21 cellular contexts compared by ENCODE assay signal in genomic region chr7:20793258-20793657, GRCh38. TPM values are rescaled to one million over a fixed set of nuclear protein-coding genes. Genes with fewer than 3 reads are reported as not detected.
DNase-seq lines count a peak whose midpoint lies in the region; ATAC-seq and TF ChIP-seq lines count a peak whose summit lies in the region.
"Had no signal": no experiment of that assay in that cellular context is flagged by ENCODE, and none has a peak within 500 bp of the region (broad histone marks: within the 10 kb centered on the region; RNA-seq: fewer than 3 reads in every experiment).

No MANE protein-coding gene starts in this region.

- H4K20me1 ChIP-seq in H9 (ENCODE audit: control insufficient read depth, insufficient read depth, insufficient read length): no peaks in the 10 kb centered on the region

- peaks cover 0 to 4% of the 10 kb centered on the region in 2 experiments; a peak in 1 of 5 replicates for H3K9me3 Mint-ChIP-seq in H9
- no peaks in the 10 kb centered on the region for H3K9me3 Mint-ChIP-seq in neural crest cell
- H3K9me3 Mint-ChIP-seq: dendritic cell treated with granulocyte-macrophage colony-stimulating factor and Interleukin-4, amounts not matched to agents 40 ng/mL and 50 ng/mL, for 4 days had no signal

- no peak overlapping the region for H3K23ac ChIP-seq in H9 (ENCODE audit: insufficient read length, low read depth, low read length)

- ATAC-seq in HG02938 (IDR thresholded peaks at IDR 0.05; ENCODE audit: unreplicated experiment): no peak
- ATAC-seq: activated CD8-positive, alpha-beta T cell treated with anti-CD3 and anti-CD28 coated beads for 36 hours; naive thymus-derived CD8-positive, alpha-beta T cell; Right ventricle myocardium inferior had no signal

- H3K4me2 ChIP-seq in H9 (ENCODE audit: insufficient read depth, insufficient read length, low read length): peak overlapping the region; percentile 43

- H3K9ac ChIP-seq in H9 (ENCODE audit: extremely low read depth, insufficient read length, low read length): no peak overlapping the region

- H3K79me1 ChIP-seq in H9 (ENCODE audit: insufficient read depth, low read depth, low read length, poor library complexity, severe bottlenecking): no peaks in the 10 kb centered on the region

- peaks cover 65 to 71% of the 10 kb centered on the region in 2 experiments for H3K4me1 Mint-ChIP-seq in H9
- peaks cover 66% of the 10 kb centered on the region for H3K4me1 Mint-ChIP-seq in neural crest cell

- H3K14ac ChIP-seq in H9 (ENCODE audit: insufficient read depth, low read length): no peak overlapping the region

- H3K27me3 Mint-ChIP-seq in H9 (ENCODE audit: low read depth) (peaks cover 86% of the 10 kb centered on the region), neural crest cell (ENCODE audit: low read depth) (peaks cover 93% of the 10 kb centered on the region)

- H2BK15ac ChIP-seq in H9 (ENCODE audit: low read depth, low read length): no peak overlapping the region

- H3K27ac Mint-ChIP-seq in H9 (no peak overlapping the region), neural crest cell (ENCODE audit: unreplicated experiment) (no peak overlapping the region)
- H3K27ac Mint-ChIP-seq: activated CD8-positive, alpha-beta T cell treated with anti-CD3 and anti-CD28 coated beads for 36 hours; activated naive CD4-positive, alpha-beta T cell treated with anti-CD3 and anti-CD28 coated beads, Interleukin-2, amount 50 U/mL, for 24 hours; dendritic cell treated with granulocyte-macrophage colony-stimulating factor and Interleukin-4, amounts not matched to agents 40 ng/mL and 50 ng/mL, for 4 days; progenitor cell of endocrine pancreas had no signal

- H3K4me3 Mint-ChIP-seq in H9 (peak overlapping the region; percentile 52 to 84), neural crest cell (peak overlapping the region; percentile 78)
- H3K4me3 Mint-ChIP-seq: activated CD8-positive, alpha-beta T cell treated with anti-CD3 and anti-CD28 coated beads for 36 hours; activated naive CD4-positive, alpha-beta T cell treated with anti-CD3 and anti-CD28 coated beads, Interleukin-2, amount 50 U/mL, for 24 hours; dendritic cell treated with granulocyte-macrophage colony-stimulating factor and Interleukin-4, amounts not matched to agents 40 ng/mL and 50 ng/mL, for 4 days had no signal

- intact Hi-C loops in head of caudate nucleus (cut with DNase I): no loop called here

- H3K27me3 ChIP-seq in H9 (ENCODE audit: insufficient read depth, low read length): peaks cover 46% of the 10 kb centered on the region

- TF ChIP-seq CTCF in H9 (conservative IDR thresholded peaks at IDR 0.05): no peak
- no peak for TF ChIP-seq CTCF in neural crest cell (conservative IDR thresholded peaks at IDR 0.05)

- no peaks in the 10 kb centered on the region for H3K9me3 ChIP-seq in H9 (ENCODE audit: control insufficient read depth, low read depth, low read length)

- H4K8ac ChIP-seq in H9 (replicated peaks; ENCODE audit: insufficient read length, low read depth, low read length): no peak overlapping the region

- H3T11ph ChIP-seq in H9 (ENCODE audit: low read length): no peak overlapping the region

- H3K18ac ChIP-seq in H9 (ENCODE audit: insufficient read length, low read depth, low read length): no peak overlapping the region

- H2AFZ ChIP-seq in H9 (ENCODE audit: low read length): no peak overlapping the region

- no peak overlapping the region for H4K5ac ChIP-seq in H9 (ENCODE audit: insufficient read length, low read depth, low read length)

- no peak overlapping the region for H2BK120ac ChIP-seq in H9 (ENCODE audit: low read depth, low read length, poor library complexity, severe bottlenecking)

- H2BK20ac ChIP-seq in H9 (ENCODE audit: low read depth, low read length, poor library complexity, severe bottlenecking): no peak overlapping the region

- H3K79me2 ChIP-seq in H9 (ENCODE audit: insufficient read depth, low read length): peaks cover 2% of the 10 kb centered on the region; the same call in 1 of the 2 replicates

- DNase-seq in H9: no peak
- peak; percentile 47 for DNase-seq in NCI-H146 treated with DMSO at 0.1 percent for 48 hours (lab: John Stamatoyannopoulos, UW; ENCODE audit: unreplicated experiment)
- DNase-seq in ecto neural progenitor cell (ENCODE audit: low spot score): peak; percentile 69
- DNase-seq in neural crest cell (ENCODE audit: low read depth, low spot score): no peak
- DNase-seq in head of caudate nucleus: no peak
- no peak for DNase-seq in cerebellar nuclear complex (lab: John Stamatoyannopoulos, UW)
- DNase-seq: activated CD8-positive, alpha-beta T cell treated with anti-CD3 and anti-CD28 coated beads for 36 hours; activated T-cell treated with anti-CD3 and anti-CD28 coated beads, Interleukin-2, amount 50 U/mL, for 48 hours; AML-193; islet precursor cell; Karpas-422; naive thymus-derived CD8-positive, alpha-beta T cell; NCI-H1092 treated with DMSO at 0.1 percent for 48 hours; NCI-H2171 treated with DMSO at 0.1 percent for 48 hours; stimulated activated CD4-positive, alpha-beta T cell treated with anti-CD3 and anti-CD28 coated beads, Interleukin-4, amount 100 ng/mL, for 4 hours had no signal

- H3K4me1 ChIP-seq in H9 (ENCODE audit: insufficient read depth, low read length): peaks cover 9% of the 10 kb centered on the region

- H2BK12ac ChIP-seq in H9 (ENCODE audit: insufficient read length, low read depth, low read length): no peak overlapping the region

- no peaks in the 10 kb centered on the region for H3K36me3 Mint-ChIP-seq in H9 (ENCODE audit: insufficient read depth in 1 of 3, low read depth in 3 of 3)
- H3K36me3 Mint-ChIP-seq in neural crest cell (ENCODE audit: low read depth): no peaks in the 10 kb centered on the region

- no peak overlapping the region for H3K27ac ChIP-seq in H9 (ENCODE audit: insufficient read length, low read depth, low read length)

- no peak overlapping the region for H3K56ac ChIP-seq in H9 (ENCODE audit: insufficient read length, low read depth, low read length)

- H3K4ac ChIP-seq in H9 (ENCODE audit: low read depth, low read length): no peak overlapping the region

- WGBS in H9 (ENCODE audit: extremely low coverage, insufficient read length, low lambda C conversion rate): no CpG with 5 or more reads among the region's 16 CpGs

- no peak overlapping the region for H4K91ac ChIP-seq in H9 (ENCODE audit: insufficient read length, low read depth, low read length)

- H2AK5ac ChIP-seq in H9 (ENCODE audit: insufficient read length, low read length): no peak overlapping the region

- no peak overlapping the region for H2BK5ac ChIP-seq in H9 (ENCODE audit: insufficient read length, low read length)

- H3K23me2 ChIP-seq in H9 (ENCODE audit: insufficient read length, low read depth, low read length, poor library complexity, severe bottlenecking): peaks cover 25% of the 10 kb centered on the region

RNA-seq across cellular contexts. Expression of gene SP8, which starts 6.6 kb away (rescaled TPM):
- total RNA-seq in H9 (2021) (3.5 TPM in 2 replicates), neural crest cell (33.7 and 34.1 TPM in 2 replicates)
- total RNA-seq: activated CD8-positive, alpha-beta T cell treated with anti-CD3 and anti-CD28 coated beads for 36 hours; naive thymus-derived CD8-positive, alpha-beta T cell; Right ventricle myocardium inferior; subcutaneous adipose tissue had no signal

Comparison
In these comparisons a context has a peak if more than half of its experiments do, and no peak if none do; other contexts are left out.
1. DNase-seq: peak in NCI-H146 treated with DMSO at 0.1 percent for 48 hours (single experiment) and ecto neural progenitor cell (single experiment); none in H9 (single experiment), neural crest cell (single experiment), head of caudate nucleus (0 of 42) and cerebellar nuclear complex (0 of 2).